ENCODE assay signal across 31 cellular contexts in genomic region chr5:39299962-39300361, GRCh38.
"Had no signal": no experiment of that assay in that cellular context is flagged by ENCODE, and none has a peak within 500 bp of the region (broad histone marks: within the 10 kb centered on the region; RNA-seq: fewer than 3 reads in every experiment).

No MANE protein-coding gene starts in this region.

- H3K27ac Mint-ChIP-seq: activated B cell treated with CpG ODN at 0.5 μM for 24 hours; activated CD8-positive, alpha-beta T cell treated with anti-CD3 and anti-CD28 coated beads for 36 hours; activated naive CD8-positive, alpha-beta T cell; activated T-helper 17 cell treated with anti-CD3 and anti-CD28 coated beads, Interleukin-2, amount 50 U/mL, for 72 hours; effector memory CD8-positive, alpha-beta T cell; T-cell; T-helper 1 cell treated with Interleukin-12 subunit alpha and Interleukin-12 subunit beta and Interleukin-4 antibody, amounts not matched to agents 30 μg/mL and 1 μg/mL, for 36 hours; T-helper 2 cell treated with Interferon-gamma antibody and Interleukin-4, amounts not matched to agents 5 μg/mL and 100 μg/mL, for 36 hours had no signal

- H3K4me3 Mint-ChIP-seq: activated B cell treated with CpG ODN at 0.5 μM for 24 hours; activated CD8-positive, alpha-beta T cell treated with anti-CD3 and anti-CD28 coated beads for 36 hours; activated naive CD8-positive, alpha-beta T cell; activated T-cell treated with anti-CD3 and anti-CD28 coated beads, Interleukin-2, amount 50 U/mL, for 4 hours; activated T-helper 17 cell treated with anti-CD3 and anti-CD28 coated beads, Interleukin-2, amount 50 U/mL, for 72 hours; effector memory CD8-positive, alpha-beta T cell; T-cell; T-helper 1 cell treated with Interleukin-12 subunit alpha and Interleukin-12 subunit beta and Interleukin-4 antibody, amounts not matched to agents 30 μg/mL and 1 μg/mL, for 36 hours; T-helper 2 cell treated with Interferon-gamma antibody and Interleukin-4, amounts not matched to agents 5 μg/mL and 100 μg/mL, for 36 hours had no signal

- ATAC-seq: activated CD4-positive, CD25-positive, alpha-beta regulatory T cell treated with anti-CD3 and anti-CD28 coated beads, Interleukin-2, amount 50 U/mL, for 24 hours; activated CD8-positive, alpha-beta T cell treated with anti-CD3 and anti-CD28 coated beads for 36 hours; activated T-cell treated with anti-CD3 and anti-CD28 coated beads, Interleukin-2, amount 50 U/mL, for 4 hours; activated T-helper 17 cell treated with anti-CD3 and anti-CD28 coated beads, Interleukin-2, amount 50 U/mL, for 72 hours; effector memory CD8-positive, alpha-beta T cell; gastroesophageal sphincter; T-cell had no signal

- H3K4me1 Mint-ChIP-seq: activated B cell treated with CpG ODN at 0.5 μM for 24 hours; activated T-helper 17 cell treated with anti-CD3 and anti-CD28 coated beads, Interleukin-2, amount 50 U/mL, for 72 hours; T-cell had no signal

- H3K9me3 Mint-ChIP-seq: activated T-helper 17 cell treated with anti-CD3 and anti-CD28 coated beads, Interleukin-2, amount 50 U/mL, for 72 hours; effector memory CD8-positive, alpha-beta T cell had no signal

- H3K4me1 ChIP-seq: esophagus muscularis mucosa, gastroesophageal sphincter had no signal

- H3K4me3 ChIP-seq: esophagus muscularis mucosa, gastroesophageal sphincter had no signal

- H3K27me3 Mint-ChIP-seq: activated B cell treated with CpG ODN at 0.5 μM for 24 hours; activated CD8-positive, alpha-beta T cell treated with anti-CD3 and anti-CD28 coated beads for 36 hours; activated T-helper 17 cell treated with anti-CD3 and anti-CD28 coated beads, Interleukin-2, amount 50 U/mL, for 72 hours; effector memory CD8-positive, alpha-beta T cell; T-cell had no signal

- H3K27ac ChIP-seq: brain microvascular endothelial cell, esophagus muscularis mucosa, gastroesophageal sphincter, WERI-Rb-1 had no signal

- DNase-seq: activated B cell treated with CpG ODN at 0.5 μM for 24 hours; activated CD4-positive, alpha-beta T cell treated with anti-CD3 and anti-CD28 coated beads for 48 hours; activated CD4-positive, alpha-beta T cell treated with anti-CD3 and anti-CD28 coated beads, Interleukin-2, amount 50 U/mL, for 1 hour; activated CD4-positive, alpha-beta T cell treated with anti-CD3 and anti-CD28 coated beads, Interleukin-2, amount 50 U/mL, for 48 hours; activated CD8-positive, alpha-beta memory T cell treated with anti-CD3 and anti-CD28 coated beads for 24 hours; activated CD8-positive, alpha-beta T cell treated with anti-CD3 and anti-CD28 coated beads for 36 hours; activated effector memory CD4-positive, alpha-beta T cell treated with Interleukin-2 at 50 U/mL for 16 hours; activated gamma-delta T cell treated with Interleukin-2 at 50 U/mL for 16 hours; activated naive CD4-positive, alpha-beta T cell treated with anti-CD3 and anti-CD28 coated beads, Interleukin-2, amount 50 U/mL, for 16 hours; activated naive CD4-positive, alpha-beta T cell treated with Interleukin-2 at 50 U/mL for 16 hours; activated T-cell treated with anti-CD3 and anti-CD28 coated beads, Interleukin-2, amount 50 U/mL, for 4 hours; amniotic stem cell; anterior cingulate cortex; brain microvascular endothelial cell; cortex of kidney; dermis blood vessel endothelial cell; effector CD4-positive, alpha-beta T cell; effector memory CD8-positive, alpha-beta T cell; erythroblast; foreskin melanocyte; SW 1271; T-cell; T1000; WERI-Rb-1 had no signal

- H3K36me3 ChIP-seq: brain microvascular endothelial cell, esophagus muscularis mucosa, gastroesophageal sphincter, WERI-Rb-1 had no signal

- H3K27me3 ChIP-seq: brain microvascular endothelial cell, esophagus muscularis mucosa, gastroesophageal sphincter had no signal
